ENCODE assay signal across 8 cellular contexts in the genomic region with DNA sequence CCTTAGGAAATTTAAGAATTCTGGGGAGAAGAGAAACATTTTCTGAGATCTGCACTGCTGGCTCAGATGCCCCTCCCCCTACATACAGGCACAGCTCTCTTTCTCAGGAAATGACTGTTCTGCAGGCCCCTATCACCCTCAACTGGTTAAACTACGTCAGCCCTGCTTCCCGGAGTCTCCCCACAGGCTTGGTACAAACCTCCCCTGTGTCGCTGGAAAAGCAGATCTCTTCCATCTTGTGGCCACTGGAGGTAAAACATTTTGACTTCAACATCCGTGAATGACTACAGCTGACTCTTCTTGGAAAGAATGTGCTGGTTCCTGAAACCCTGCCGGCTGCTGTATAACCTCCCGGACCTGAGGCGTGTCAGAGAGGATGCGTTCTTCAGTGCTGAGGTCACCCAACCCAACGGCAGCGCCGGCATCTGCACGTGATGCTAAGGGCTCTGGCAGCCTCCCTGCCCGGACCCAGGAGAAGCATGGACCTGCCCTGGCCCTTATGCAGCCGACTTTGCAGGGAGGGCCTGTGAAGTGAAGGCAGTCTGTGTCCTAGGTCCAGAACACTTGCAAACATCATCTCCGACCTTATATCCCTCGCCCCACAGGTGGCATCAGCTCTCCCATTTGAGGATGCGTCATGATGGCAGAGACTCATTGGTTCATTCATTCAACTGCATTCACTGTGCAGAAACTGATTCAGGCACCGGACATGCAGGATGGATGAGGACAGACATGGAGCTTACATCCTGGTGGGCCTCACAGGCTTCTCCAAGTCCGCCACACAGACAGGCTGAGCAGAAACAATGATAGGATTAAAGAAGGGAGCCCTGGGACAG.
A peak's percentile ranks its signal among the peaks of the same experiment; 100 is the strongest.
DNase-seq lines count a peak whose midpoint lies in the region; ATAC-seq and TF ChIP-seq lines count a peak whose summit lies in the region.

No MANE protein-coding gene starts in this region.

- intact Hi-C loops in aorta (cut with DNase I) = loop anchor here (1.0 to 5.0 kb wide), 6 partner anchors 36 to 209 kb away; no protein-coding TSS in a partner anchor

- H3K4me1 Mint-ChIP-seq in T-helper 1 cell treated with Interleukin-12 subunit alpha and Interleukin-12 subunit beta and Interleukin-4 antibody, amounts not matched to agents 30 μg/mL and 1 μg/mL, for 36 hours (ENCODE audit: low read depth) = peaks cover 33% of the 10 kb centered on the region

- TF ChIP-seq CTCF in NB4 (IDR thresholded peaks at IDR 0.05; ENCODE audit: low read depth, low read length) (peak; percentile 24), right atrium auricular region (IDR thresholded peaks at IDR 0.05) (peak; percentile 45 to 76)

- H3K27me3 Mint-ChIP-seq in T-helper 1 cell treated with Interleukin-12 subunit alpha and Interleukin-12 subunit beta and Interleukin-4 antibody, amounts not matched to agents 30 μg/mL and 1 μg/mL, for 36 hours (ENCODE audit: low read depth) = peaks cover 48% of the 10 kb centered on the region

- no peak overlapping the region for H3K4me3 ChIP-seq in NB4 (ENCODE audit: low read depth, low read length)
- no peak overlapping the region for H3K4me3 ChIP-seq in right atrium auricular region
- H3K4me3 ChIP-seq in aorta (ENCODE audit: low read length in 2 of 2) = no peak overlapping the region

- DNase-seq in EH (ENCODE audit: low read depth) = peak; percentile 100
- DNase-seq in HCEC 1CT = peak; percentile 100
- peak; percentile 83 for DNase-seq in NB4 (ENCODE audit: low read depth)
- DNase-seq in anterior cingulate cortex (lab: John Stamatoyannopoulos, UW) = peak in 45 of 58 donors; percentile 21 to 80 (median 49)
- DNase-seq in right atrium auricular region (ENCODE audit: low spot score) = peak; percentile 96
- DNase-seq in pulmonary artery endothelial cell (ENCODE audit: low read depth, low spot score) = peak; percentile 99
- DNase-seq in aorta = peak; percentile 92 to 96

- peak overlapping the region; percentile 72 for H3K4me3 Mint-ChIP-seq in T-helper 1 cell treated with Interleukin-12 subunit alpha and Interleukin-12 subunit beta and Interleukin-4 antibody, amounts not matched to agents 30 μg/mL and 1 μg/mL, for 36 hours

- peak; percentile 90 for ATAC-seq in aorta (ENCODE audit: low FRiP score)

- H3K9me3 Mint-ChIP-seq in T-helper 1 cell treated with Interleukin-12 subunit alpha and Interleukin-12 subunit beta and Interleukin-4 antibody, amounts not matched to agents 30 μg/mL and 1 μg/mL, for 36 hours = no peaks in the 10 kb centered on the region

- H3K36me3 ChIP-seq in right atrium auricular region (peaks cover 37% of the 10 kb centered on the region), aorta (ENCODE audit: control insufficient read depth in 1 of 2, insufficient read depth in 2 of 2, low read length in 1 of 2) (no peaks in the 10 kb centered on the region)

- H3K27me3 ChIP-seq in right atrium auricular region (no peaks in the 10 kb centered on the region), aorta (ENCODE audit: control insufficient read depth in 1 of 2, insufficient read depth in 2 of 2, low read length in 1 of 2) (no peaks in the 10 kb centered on the region)

- no peaks in the 10 kb centered on the region for H3K36me3 Mint-ChIP-seq in T-helper 1 cell treated with Interleukin-12 subunit alpha and Interleukin-12 subunit beta and Interleukin-4 antibody, amounts not matched to agents 30 μg/mL and 1 μg/mL, for 36 hours (ENCODE audit: low read depth)

- peaks cover 0 to 74% of the 10 kb centered on the region in 2 donors for H3K4me1 ChIP-seq in right atrium auricular region
- peaks cover 6 to 9% of the 10 kb centered on the region in 2 donors for H3K4me1 ChIP-seq in aorta (ENCODE audit: control insufficient read depth in 1 of 2, insufficient read depth in 2 of 2, low read length in 2 of 2)

- H3K9me3 ChIP-seq in right atrium auricular region (no peaks in the 10 kb centered on the region), aorta (ENCODE audit: control insufficient read depth, low read length) (no peaks in the 10 kb centered on the region)

- TF ChIP-seq POLR2A in NB4 (IDR thresholded peaks at IDR 0.05; ENCODE audit: extremely low read depth, insufficient read length) = no peak

- 9% methylated on average over 19 of the region's 19 CpGs for WGBS in aorta, 2 donors

- H3K27ac Mint-ChIP-seq in T-helper 1 cell treated with Interleukin-12 subunit alpha and Interleukin-12 subunit beta and Interleukin-4 antibody, amounts not matched to agents 30 μg/mL and 1 μg/mL, for 36 hours = peak overlapping the region; percentile 79

- H3K27ac ChIP-seq in right atrium auricular region (peak overlapping the region; percentile 84 to 97), aorta (ENCODE audit: low read depth in 1 of 2, low read length in 2 of 2) (peak overlapping the region; percentile 98 to 99)

Comparison
In these comparisons a context has a peak if more than half of its experiments do, and no peak if none do; other contexts are left out.
1. DNase-seq: peak in every context shown above with its lines; median percentile 100 in EH; 100 in HCEC 1CT; 99 in pulmonary artery endothelial cell; 96 in right atrium auricular region; 94 in aorta; 83 in NB4; 49 in anterior cingulate cortex.